In genomic region chr12:58608711-58609110, GRCh38 we compare ENCODE assay signal across 16 cellular contexts.
DNase-seq lines count a peak whose midpoint lies in the region; ATAC-seq and TF ChIP-seq lines count a peak whose summit lies in the region.
"Had no signal": no experiment of that assay in that cellular context is flagged by ENCODE, and none has a peak within 500 bp of the region (broad histone marks: within the 10 kb centered on the region; RNA-seq: fewer than 3 reads in every experiment).

No MANE protein-coding gene starts in this region.

- no peak overlapping the region for H3K4me3 ChIP-seq in astrocyte of the spinal cord (ENCODE audit: low read depth, low read length)
- H3K4me3 ChIP-seq: SJCRH30 had no signal

- in situ Hi-C loops in astrocyte of the spinal cord (cut with HindIII; ENCODE audit: low sequenced_read_pairs): no loop called here

- DNase-seq in AG08396 (ENCODE audit: low spot score) (peak; percentile 9), LHCN-M2 (ENCODE audit: low read depth) (peak; percentile 6), astrocyte of the spinal cord (ENCODE audit: low read depth, low spot score) (peak; percentile 24), iris pigment epithelial cell (ENCODE audit: low read depth) (peak; percentile 35), NCI-H2081 treated with DMSO at 0.1 percent for 48 hours (lab: John Stamatoyannopoulos, UW) (no peak), GM10266 (ENCODE audit: extremely low spot score) (no peak), NOMO-1 treated with dmso at 0.1 percent for 144 hours (lab: John Stamatoyannopoulos, UW; ENCODE audit: unreplicated experiment) (no peak)
- DNase-seq: 8988T, DMS 273 treated with DMSO at 0.1 percent for 48 hours, H9, Karpas-422, NCI-H1105 treated with DMSO at 0.1 percent for 48 hours, NCI-H187 treated with DMSO at 0.1 percent for 48 hours, NCI-H748 treated with DMSO at 0.1 percent for 48 hours, SJCRH30 had no signal

- no peak for TF ChIP-seq CTCF in astrocyte of the spinal cord (IDR thresholded peaks at IDR 0.05; ENCODE audit: low read depth, low read length)
- TF ChIP-seq CTCF in GM10266 (IDR thresholded peaks at IDR 0.05; ENCODE audit: control insufficient read depth, insufficient read depth, low read depth, missing control alignments): no peak

- no peak for ATAC-seq in HG03565 (IDR thresholded peaks at IDR 0.05; ENCODE audit: unreplicated experiment)

Comparison
In these comparisons a context has a peak if more than half of its experiments do, and no peak if none do; other contexts are left out.
1. DNase-seq: peak in AG08396 (single experiment), LHCN-M2 (single experiment), astrocyte of the spinal cord (single experiment) and iris pigment epithelial cell (single experiment); none in NCI-H2081 treated with DMSO at 0.1 percent for 48 hours (single experiment), GM10266 (single experiment) and NOMO-1 treated with dmso at 0.1 percent for 144 hours (single experiment).